In the genomic region with DNA sequence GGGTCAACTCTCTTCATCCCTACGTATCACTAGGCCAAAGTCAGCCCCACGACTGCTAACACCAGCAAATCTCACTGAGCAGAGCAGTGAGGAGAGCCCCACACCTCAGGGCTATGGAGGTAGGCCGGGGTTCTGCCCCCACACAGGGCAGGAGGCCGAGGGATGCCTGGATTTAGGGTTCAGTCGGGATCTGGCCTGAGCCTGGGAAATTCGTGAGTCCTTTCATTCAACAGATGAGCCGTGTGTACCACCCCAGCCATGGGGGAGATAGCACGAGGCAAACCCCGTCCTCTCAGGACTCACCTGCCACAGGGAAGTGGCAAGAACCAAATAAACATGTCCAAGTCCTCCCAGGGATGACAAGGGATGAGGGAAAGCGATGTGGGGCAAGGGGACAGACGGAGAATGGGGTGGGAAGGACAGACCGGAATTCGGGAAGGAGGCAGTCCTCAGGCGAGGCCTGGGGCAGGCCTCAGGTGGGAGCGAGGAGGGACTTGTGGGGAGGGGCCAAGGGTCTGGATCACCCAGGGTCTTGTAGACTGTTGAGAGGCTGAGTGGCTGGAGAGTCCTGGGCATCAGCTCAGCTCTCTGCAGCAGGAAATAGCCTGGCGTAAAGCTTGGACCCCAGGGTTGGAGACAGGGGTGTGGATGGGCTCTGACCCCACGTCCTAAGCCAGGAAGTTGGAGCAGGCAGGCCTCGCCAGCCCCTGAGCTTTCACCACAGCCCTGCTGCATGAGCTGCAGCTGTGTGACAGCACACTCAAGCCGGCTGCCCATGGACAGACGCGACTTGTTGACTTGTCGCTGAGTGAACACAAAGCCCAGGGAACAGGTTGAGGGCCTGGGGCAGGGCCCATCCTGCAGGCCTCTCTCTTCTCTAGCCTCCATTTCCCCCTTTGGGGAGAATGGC, we compare ENCODE assay signal across 11 cellular contexts.
"Had no signal": no experiment of that assay in that cellular context is flagged by ENCODE, and none has a peak within 500 bp of the region (broad histone marks: within the 10 kb centered on the region; RNA-seq: fewer than 3 reads in every experiment).

No MANE protein-coding gene starts in this region.

- H3K4me3 ChIP-seq: skin epidermis had no signal

- H3K27ac Mint-ChIP-seq: memory B cell had no signal

- H3K36me3 Mint-ChIP-seq: memory B cell had no signal

- H3K9ac ChIP-seq: parathyroid adenoma had no signal

- H3K27ac ChIP-seq: parathyroid adenoma had no signal

- H3K4me3 Mint-ChIP-seq: central memory CD8-positive, alpha-beta T cell; memory B cell; neural crest cell had no signal

- H3K4me1 Mint-ChIP-seq: central memory CD8-positive, alpha-beta T cell; neural crest cell had no signal

- H3K9me3 Mint-ChIP-seq: central memory CD8-positive, alpha-beta T cell; memory B cell; neural crest cell had no signal

- DNase-seq: activated CD4-positive, alpha-beta T cell treated with anti-CD3 and anti-CD28 coated beads for 1 hour; activated CD4-positive, alpha-beta T cell treated with anti-CD3 and anti-CD28 coated beads, Interleukin-2, amount 50 U/mL, for 48 hours; activated T-cell treated with anti-CD3 and anti-CD28 coated beads, Interleukin-2, amount 50 U/mL, for 48 hours; effector memory CD4-positive, alpha-beta T cell; retina; T-helper 9 cell had no signal
